ENCODE assay signal across 13 cellular contexts in genomic region chr2:234674781-234675201, GRCh38.
A peak's percentile ranks its signal among the peaks of the same experiment; 100 is the strongest.
DNase-seq lines count a peak whose midpoint lies in the region; ATAC-seq, FAIRE-seq and TF ChIP-seq lines count a peak whose summit lies in the region.
"Had no signal": no experiment of that assay in that cellular context is flagged by ENCODE, and none has a peak within 500 bp of the region (broad histone marks: within the 10 kb centered on the region; RNA-seq: fewer than 3 reads in every experiment).

No MANE protein-coding gene starts in this region.

- H3K9me3 Mint-ChIP-seq in mesothelial cell of epicardium = peaks cover 9% of the 10 kb centered on the region
- H3K9me3 Mint-ChIP-seq: activated naive CD8-positive, alpha-beta T cell treated with anti-CD3 and anti-CD28 coated beads, Interleukin-2, amount 10 ng/mL, durations not matched to agents 7 days and 5 days had no signal

- H3K36me3 ChIP-seq in bronchial epithelial cell (ENCODE audit: control insufficient read depth, insufficient read depth, low read length) = no peaks in the 10 kb centered on the region

- no peaks in the 10 kb centered on the region for H3K27me3 ChIP-seq in bronchial epithelial cell (ENCODE audit: control insufficient read depth, insufficient read depth, low read length)

- peak overlapping the region; percentile 80 for H3K27ac Mint-ChIP-seq in mesothelial cell of epicardium
- H3K27ac Mint-ChIP-seq: activated naive CD8-positive, alpha-beta T cell treated with anti-CD3 and anti-CD28 coated beads, Interleukin-2, amount 10 ng/mL, durations not matched to agents 7 days and 5 days; type B pancreatic cell had no signal

- TF ChIP-seq CTCF in bronchial epithelial cell (IDR thresholded peaks at IDR 0.05; ENCODE audit: insufficient read depth, low read length, severe bottlenecking) = no peak
- TF ChIP-seq CTCF in mesothelial cell of epicardium (IDR thresholded peaks at IDR 0.05; ENCODE audit: unreplicated experiment) = no peak

- H3K4me1 Mint-ChIP-seq in mesothelial cell of epicardium = peaks cover 24% of the 10 kb centered on the region
- H3K4me1 Mint-ChIP-seq: activated naive CD8-positive, alpha-beta T cell treated with anti-CD3 and anti-CD28 coated beads, Interleukin-2, amount 10 ng/mL, durations not matched to agents 7 days and 5 days had no signal

- FAIRE-seq in bronchial epithelial cell (lab: Jason Lieb, UNC) = no peak

- no peak overlapping the region for H3K4me3 ChIP-seq in bronchial epithelial cell (ENCODE audit: low read depth, low read length)

- ATAC-seq in HG02870 (IDR thresholded peaks at IDR 0.05; ENCODE audit: unreplicated experiment) = no peak
- ATAC-seq in HG03175 (IDR thresholded peaks at IDR 0.05; ENCODE audit: unreplicated experiment) = no peak

- H3K27me3 Mint-ChIP-seq in mesothelial cell of epicardium (ENCODE audit: low read depth) = peaks cover 8% of the 10 kb centered on the region
- H3K27me3 Mint-ChIP-seq: type B pancreatic cell had no signal

- peaks cover 3% of the 10 kb centered on the region for H3K36me3 Mint-ChIP-seq in mesothelial cell of epicardium
- H3K36me3 Mint-ChIP-seq: activated naive CD8-positive, alpha-beta T cell treated with anti-CD3 and anti-CD28 coated beads, Interleukin-2, amount 10 ng/mL, durations not matched to agents 7 days and 5 days; type B pancreatic cell had no signal

- DNase-seq in AG08395 (ENCODE audit: low spot score) (peak; percentile 69), LHCN-M2 (ENCODE audit: low read depth) (peak; percentile 77), bronchial epithelial cell (ENCODE audit: low read depth) (peak; percentile 38), mesothelial cell of epicardium (ENCODE audit: low spot score in 2 of 2, unreplicated experiment in 2 of 2) (no peak), OCI-M1 (lab: John Stamatoyannopoulos, UW) (no peak)
- no peak for DNase-seq in activated T-cell treated with anti-CD3 and anti-CD28 coated beads, Interleukin-2, amount 50 U/mL, for 48 hours
- DNase-seq: activated naive CD8-positive, alpha-beta T cell treated with anti-CD3 and anti-CD28 coated beads, Interleukin-2, amount 10 ng/mL, durations not matched to agents 7 days and 5 days; C1 segment of cervical spinal cord; NCI-H1694; T-helper 2 cell had no signal

- H3K4me3 Mint-ChIP-seq in mesothelial cell of epicardium = no peak overlapping the region
- H3K4me3 Mint-ChIP-seq: activated naive CD8-positive, alpha-beta T cell treated with anti-CD3 and anti-CD28 coated beads, Interleukin-2, amount 10 ng/mL, durations not matched to agents 7 days and 5 days; type B pancreatic cell had no signal

Comparison
In these comparisons a context has a peak if more than half of its experiments do, and no peak if none do; other contexts are left out.
1. DNase-seq: peak in AG08395 (single experiment), LHCN-M2 (single experiment) and bronchial epithelial cell (single experiment); none in mesothelial cell of epicardium (0 of 2), activated T-cell treated with anti-CD3 and anti-CD28 coated beads, Interleukin-2, amount 50 U/mL, for 48 hours (0 of 2) and OCI-M1 (single experiment).